In the genomic region with DNA sequence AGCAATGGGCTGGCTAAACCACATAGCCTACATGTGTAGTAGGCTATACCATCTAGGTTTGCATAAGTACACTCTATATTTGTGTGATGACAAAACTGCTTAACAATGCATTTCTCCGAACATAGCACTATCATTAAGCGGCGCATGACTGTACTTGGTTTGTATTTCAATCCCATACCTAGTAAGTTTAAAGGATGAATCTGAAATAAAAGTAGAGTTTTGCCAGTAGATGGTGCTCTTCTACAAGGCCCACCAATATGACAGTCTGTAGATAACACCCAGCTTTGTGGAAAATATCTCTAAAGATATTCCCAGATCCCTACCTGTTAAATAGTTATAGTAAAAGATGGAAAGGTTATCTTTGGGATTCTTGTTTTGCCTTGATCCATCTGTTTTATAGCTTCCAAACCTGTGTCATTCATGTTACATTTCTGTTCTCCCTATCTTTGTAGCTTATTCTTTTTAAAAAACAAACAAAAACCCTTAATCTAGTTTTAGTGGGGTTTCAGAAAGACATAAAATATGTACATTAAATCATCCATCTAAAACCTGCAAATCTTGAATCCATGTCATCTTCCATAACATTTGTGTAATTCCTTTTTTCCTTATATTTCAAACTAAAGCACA, we compare ENCODE assay signal across 8 cellular contexts. TPM values are rescaled to one million over a fixed set of nuclear protein-coding genes. Genes with fewer than 3 reads are reported as not detected.
DNase-seq lines count a peak whose midpoint lies in the region; ATAC-seq and TF ChIP-seq lines count a peak whose summit lies in the region.

No MANE protein-coding gene starts in this region.

- ATAC-seq in GM19468 (IDR thresholded peaks at IDR 0.05; ENCODE audit: extremely low read depth, unreplicated experiment) (peak; percentile 40), HG03558 (IDR thresholded peaks at IDR 0.05; ENCODE audit: extremely low read depth, unreplicated experiment) (peak; percentile 36), HG02763 (IDR thresholded peaks at IDR 0.05; ENCODE audit: unreplicated experiment) (no peak)

- H2AFZ ChIP-seq in OCI-LY1 (ENCODE audit: low read length), result no peak overlapping the region

- no peaks in the 10 kb centered on the region for H3K27me3 ChIP-seq in OCI-LY1 (ENCODE audit: insufficient read depth, low read length)

- H3K9me2 ChIP-seq in OCI-LY1 (ENCODE audit: low read depth, low read length), result no peaks in the 10 kb centered on the region

- no peak overlapping the region for H3K27ac ChIP-seq in OCI-LY1 (ENCODE audit: low read depth, low read length, poor library complexity, severe bottlenecking)

- no peaks in the 10 kb centered on the region for H3K9me3 ChIP-seq in OCI-LY1 (ENCODE audit: low read length)

- TF ChIP-seq CTCF in OCI-LY1 (IDR thresholded peaks at IDR 0.05; ENCODE audit: low read length), result peak; percentile 75

- peak; percentile 16 for DNase-seq in Daoy (ENCODE audit: low read depth)
- DNase-seq in dedifferentiated amniotic fluid mesenchymal stem cell (ENCODE audit: extremely low spot score), result peak; percentile 76
- peak; percentile 61 for DNase-seq in midbrain (lab: John Stamatoyannopoulos, UW)
- DNase-seq in mesenteric fat pad (ENCODE audit: low spot score), result no peak

- peaks cover 52% of the 10 kb centered on the region; the same call in 1 of the 2 replicates for H3K36me3 ChIP-seq in OCI-LY1 (ENCODE audit: insufficient read depth, low read length)

- H3K4me3 ChIP-seq in OCI-LY1 (ENCODE audit: low read depth, low read length, poor library complexity, severe bottlenecking), result no peak overlapping the region

- H3K79me2 ChIP-seq in OCI-LY1 (ENCODE audit: insufficient read depth, low read length), result no peaks in the 10 kb centered on the region

- H4K20me1 ChIP-seq in OCI-LY1 (ENCODE audit: insufficient read depth, low read length), result no peaks in the 10 kb centered on the region

- no peak overlapping the region for H3K4me2 ChIP-seq in OCI-LY1 (ENCODE audit: low read length)

- H3K9ac ChIP-seq in OCI-LY1 (ENCODE audit: low read length), result no peak overlapping the region

- peaks cover 13% of the 10 kb centered on the region for H3K4me1 ChIP-seq in OCI-LY1 (ENCODE audit: insufficient read depth, low read length, severe bottlenecking)

- H3F3A ChIP-seq in OCI-LY1 (ENCODE audit: insufficient read depth, low read length), result no peaks in the 10 kb centered on the region

RNA-seq across cellular contexts. Expression of gene ZBTB41, which starts 20.7 kb away (rescaled TPM):
- total RNA-seq in Daoy (2014; rRNA removed; shearing (Covaris generic)), result 8.1 and 10.0 TPM in 2 replicates
- total RNA-seq in mesenteric fat pad, result 11.7 TPM

RNA-seq across cellular contexts. Expression of gene ASPM, which starts 33.9 kb away (rescaled TPM):
- 57.8 and 71.1 TPM in 2 replicates for total RNA-seq in Daoy (2014; rRNA removed; shearing (Covaris generic))
- 0.10 TPM for total RNA-seq in mesenteric fat pad

Comparison
In these comparisons a context has a peak if more than half of its experiments do, and no peak if none do; other contexts are left out.
1. RNA of gene ASPM, which starts 33.9 kb away (total RNA-seq): 57.8 to 71.1 TPM in Daoy; 0.10 TPM in mesenteric fat pad (single experiment); every median in the first group is over 10 times any median in the second.